In the genomic region with DNA sequence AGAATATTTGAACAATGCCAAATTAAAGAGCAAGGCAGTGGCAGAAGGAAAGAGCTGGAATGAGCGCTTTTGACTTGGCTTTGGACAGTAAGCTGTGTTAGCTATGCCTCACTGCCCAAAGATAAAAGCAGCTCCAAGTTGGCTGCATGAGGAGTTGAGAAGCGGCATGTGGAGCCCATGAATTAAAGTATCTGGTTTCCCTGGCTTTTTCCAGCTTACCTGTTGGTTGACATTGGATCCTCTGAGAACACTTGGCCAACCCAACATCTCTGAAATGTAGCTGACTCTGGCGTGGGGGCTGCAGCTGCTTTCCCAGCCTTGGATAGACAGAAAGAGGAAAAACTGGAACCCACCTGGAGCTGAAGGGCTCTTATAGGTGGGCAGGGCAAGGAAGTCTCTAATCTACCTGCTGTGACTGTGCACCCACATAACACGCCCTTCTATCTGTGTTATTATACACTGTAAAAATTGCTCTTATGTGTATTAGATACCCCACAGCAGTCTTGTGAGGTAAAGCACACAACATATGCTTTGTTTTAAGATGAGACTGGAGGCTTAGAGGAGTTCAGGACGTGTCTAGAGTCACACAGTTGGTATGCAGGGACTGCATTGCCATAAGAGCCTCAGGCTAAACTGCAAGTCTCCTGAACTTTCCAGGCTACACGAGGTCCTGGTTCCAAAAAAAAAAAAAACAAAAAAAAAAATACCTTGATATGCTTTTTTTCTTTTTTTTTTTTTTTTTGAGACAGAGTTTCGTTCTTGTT, we compare ENCODE assay signal across 12 cellular contexts. TPM values are rescaled to one million over a fixed set of nuclear protein-coding genes. Genes with fewer than 3 reads are reported as not detected.
A peak's percentile ranks its signal among the peaks of the same experiment; 100 is the strongest.
DNase-seq lines count a peak whose midpoint lies in the region; ATAC-seq and TF ChIP-seq lines count a peak whose summit lies in the region.
"Had no signal": no experiment of that assay in that cellular context is flagged by ENCODE, and none has a peak within 500 bp of the region (broad histone marks: within the 10 kb centered on the region; RNA-seq: fewer than 3 reads in every experiment).

No MANE protein-coding gene starts in this region.

- H2AK5ac ChIP-seq in neuronal stem cell (ENCODE audit: low read depth, low read length) = no peak overlapping the region

- no peaks in the 10 kb centered on the region for H3K79me1 ChIP-seq in neuronal stem cell (ENCODE audit: low read depth, low read length)

- no peak for TF ChIP-seq EP300 in stomach (IDR thresholded peaks at IDR 0.05)

- H4K91ac ChIP-seq in neuronal stem cell (ENCODE audit: low read depth, low read length, poor library complexity) = no peak overlapping the region

- WGBS in neuronal stem cell (ENCODE audit: extremely low coverage in 2 of 2, insufficient read length in 2 of 2, insufficient replicate concordance in 1 of 2), 2 donors = no CpG with 5 or more reads among the region's 7 CpGs
- 79 to 82% (median 81%) methylated on average over 7 of the region's 7 CpGs for WGBS in stomach, 5 donors

- in situ Hi-C loops in astrocyte of the cerebellum (cut with HindIII; ENCODE audit: low sequenced_read_pairs) = no loop called here

- no peak for ATAC-seq in HG02678 (IDR thresholded peaks at IDR 0.05; ENCODE audit: unreplicated experiment)
- no peak for ATAC-seq in GM19351 (IDR thresholded peaks at IDR 0.05; ENCODE audit: unreplicated experiment)
- ATAC-seq: body of pancreas had no signal

- no peak overlapping the region for H2BK15ac ChIP-seq in neuronal stem cell (ENCODE audit: low read length)

- H3K4me3 ChIP-seq in astrocyte of the cerebellum (ENCODE audit: low read depth, low read length) (no peak overlapping the region), neuronal stem cell (ENCODE audit: low read length in 2 of 2) (no peak overlapping the region), stomach (no peak overlapping the region)
- H3K4me3 ChIP-seq: body of pancreas, hepatocyte, tibial nerve had no signal

- no peak overlapping the region for H3K4me2 ChIP-seq in neuronal stem cell (ENCODE audit: insufficient read depth, low read length, poor library complexity, severe bottlenecking)
- H3K4me2 ChIP-seq: hepatocyte had no signal

- no peak overlapping the region for H3K18ac ChIP-seq in neuronal stem cell (ENCODE audit: low read length)

- no peak overlapping the region for H3K14ac ChIP-seq in neuronal stem cell (ENCODE audit: low read length)

- no peak overlapping the region for H2AFZ ChIP-seq in neuronal stem cell (ENCODE audit: low read length)
- H2AFZ ChIP-seq: hepatocyte had no signal

- H4K8ac ChIP-seq in neuronal stem cell (ENCODE audit: low read depth, low read length) = no peak overlapping the region

- DNase-seq in ELR (ENCODE audit: low read depth) (peak; percentile 92), NCI-H2081 (lab: John Stamatoyannopoulos, UW) (peak; percentile 50 to 81), astrocyte of the cerebellum (ENCODE audit: low read depth) (peak; percentile 80), neuronal stem cell (ENCODE audit: low spot score) (peak; percentile 23), stomach (no peak), T-helper 1 cell (no peak)
- DNase-seq: body of pancreas; stimulated activated CD4-positive, alpha-beta T cell treated with anti-CD3 and anti-CD28 coated beads, Interleukin-4, amount 100 ng/mL, for 1 hour had no signal

- no peak overlapping the region for H2BK5ac ChIP-seq in neuronal stem cell (ENCODE audit: low read length)

- intact Hi-C loops in stomach (cut with DNase I; ENCODE audit: low total_unique reads) = no loop called here

- no peaks in the 10 kb centered on the region for H3K27me3 ChIP-seq in neuronal stem cell (ENCODE audit: control insufficient read depth in 3 of 3, insufficient read depth in 3 of 3, low read depth in 1 of 3, low read length in 3 of 3)
- H3K27me3 ChIP-seq in stomach = no peaks in the 10 kb centered on the region
- H3K27me3 ChIP-seq: body of pancreas, tibial nerve had no signal

- no peak for TF ChIP-seq POLR2A in stomach (IDR thresholded peaks at IDR 0.05)

- no peak overlapping the region for H3K23ac ChIP-seq in neuronal stem cell (ENCODE audit: low read depth, low read length, poor library complexity)

- no peak for TF ChIP-seq CTCF in astrocyte of the cerebellum (IDR thresholded peaks at IDR 0.05; ENCODE audit: low read depth, low read length, missing control alignments)
- no peak for TF ChIP-seq CTCF in stomach (IDR thresholded peaks at IDR 0.05)

- peaks cover 6 to 8% of the 10 kb centered on the region in 2 donors for H3K4me1 ChIP-seq in neuronal stem cell (ENCODE audit: control insufficient read depth in 2 of 2, insufficient read depth in 1 of 2, low read depth in 1 of 2, low read length in 2 of 2)
- H3K4me1 ChIP-seq in stomach = peaks cover 7 to 24% (median 12%) of the 10 kb centered on the region in 4 donors

- H2BK12ac ChIP-seq in neuronal stem cell (ENCODE audit: low read length) = no peak overlapping the region

- no peaks in the 10 kb centered on the region for H3K36me3 ChIP-seq in neuronal stem cell (replicated peaks in 1 of 2; ENCODE audit: control insufficient read depth in 2 of 2, insufficient read depth in 2 of 2, low read length in 2 of 2)
- no peaks in the 10 kb centered on the region for H3K36me3 ChIP-seq in stomach
- H3K36me3 ChIP-seq: tibial nerve had no signal

- no peak overlapping the region for H2BK120ac ChIP-seq in neuronal stem cell (ENCODE audit: low read depth, low read length)

- H3K9ac ChIP-seq in neuronal stem cell (ENCODE audit: low read depth, low read length, poor library complexity) = no peak overlapping the region

- H3K27ac ChIP-seq in neuronal stem cell (replicated peaks; ENCODE audit: low read length) = no peak overlapping the region
- no peak overlapping the region for H3K27ac ChIP-seq in stomach
- H3K27ac ChIP-seq: body of pancreas, hepatocyte, tibial nerve had no signal

- no peak overlapping the region for H3K4ac ChIP-seq in neuronal stem cell (ENCODE audit: low read length)

- peaks cover 2 to 5% of the 10 kb centered on the region in 2 donors for H3K9me3 ChIP-seq in neuronal stem cell (replicated peaks in 1 of 2; ENCODE audit: control insufficient read depth in 2 of 2, insufficient read depth in 1 of 2, low read depth in 1 of 2, low read length in 2 of 2)
- H3K9me3 ChIP-seq in stomach = no peaks in the 10 kb centered on the region
- H3K9me3 ChIP-seq: body of pancreas, tibial nerve had no signal

RNA-seq across cellular contexts. Expression of a gene that starts 5.8 kb away (rescaled TPM):
- 3.4 TPM for polyA plus RNA-seq in neuronal stem cell (2013, experiment 1 of 2)
- polyA plus RNA-seq in neuronal stem cell (2013, experiment 2 of 2) = 3.6 TPM
- total RNA-seq in stomach = 10 to 100 TPM in 2 of 5 donors, 1 to 10 TPM in 3; 2.9 to 60.5 (median 9.4) TPM
- polyA plus RNA-seq in stomach = 1 to 10 TPM in 2 of 3 donors, under 1 TPM in 1; 0.58 to 2.3 (median 1.8) TPM

Comparison
In these comparisons a context has a peak if more than half of its experiments do, and no peak if none do; other contexts are left out.
1. DNase-seq: peak in ELR (single experiment), NCI-H2081 (2 of 2), astrocyte of the cerebellum (single experiment) and neuronal stem cell (single experiment); none in stomach (single experiment) and T-helper 1 cell (0 of 5).